In genomic region chr22:23753371-23753770, GRCh38 we compare ENCODE assay signal across 21 cellular contexts. TPM values are rescaled to one million over a fixed set of nuclear protein-coding genes. Genes with fewer than 3 reads are reported as not detected.
DNase-seq lines count a peak whose midpoint lies in the region; ATAC-seq, FAIRE-seq and TF ChIP-seq lines count a peak whose summit lies in the region.
"Had no signal": no experiment of that assay in that cellular context is flagged by ENCODE, and none has a peak within 500 bp of the region (broad histone marks: within the 10 kb centered on the region; RNA-seq: fewer than 3 reads in every experiment).

No MANE protein-coding gene starts in this region.

- CTCF ChIA-PET in activated B cell treated with CpG ODN at 0.5 μM for 24 hours (lab: Charles Lee), result interaction anchor here (1.1 kb wide), 1 partner anchor 96 kb away, joined by 3 read pairs; no protein-coding TSS in a partner anchor

- TF ChIP-seq POLR2A in lower leg skin (IDR thresholded peaks at IDR 0.05), result no peak
- no peak for TF ChIP-seq POLR2A in H54 (IDR thresholded peaks at IDR 0.05; ENCODE audit: low read depth, low read length)

- peak overlapping the region; percentile 95 for H3K27ac Mint-ChIP-seq in activated B cell treated with CpG ODN at 0.5 μM for 24 hours
- peak overlapping the region; percentile 95 for H3K27ac Mint-ChIP-seq in stimulated activated memory B cell treated with anti-CD40 and anti-IgM and Interleukin-4, amounts not matched to agents 10 μg/mL and 1 μg/mL and 100 μg/mL, for 72 hours

- H3K4me3 ChIP-seq in lower leg skin (ENCODE audit: low read depth, poor library complexity, severe bottlenecking), result no peak overlapping the region
- H3K4me3 ChIP-seq: ascending aorta, SK-N-MC, thyroid gland had no signal

- H3K36me3 Mint-ChIP-seq in activated B cell treated with CpG ODN at 0.5 μM for 24 hours (ENCODE audit: low read depth), result no peaks in the 10 kb centered on the region
- H3K36me3 Mint-ChIP-seq in stimulated activated memory B cell treated with anti-CD40 and anti-IgM and Interleukin-4, amounts not matched to agents 10 μg/mL and 1 μg/mL and 100 μg/mL, for 72 hours, result no peaks in the 10 kb centered on the region

- ATAC-seq in activated B cell treated with CpG ODN at 0.5 μM for 24 hours (ENCODE audit: low read depth), result no peak
- ATAC-seq in stimulated activated memory B cell treated with anti-CD40 and anti-IgM and Interleukin-4, amounts not matched to agents 10 μg/mL and 1 μg/mL and 100 μg/mL, for 72 hours, result no peak
- ATAC-seq: PC-3 had no signal

- no peak for DNase-seq in activated B cell treated with CpG ODN at 0.5 μM for 24 hours
- no peak for DNase-seq in lower leg skin (ENCODE audit: low spot score in 2 of 2)
- DNase-seq in H54 (ENCODE audit: insufficient read length, low spot score), result no peak
- DNase-seq: activated CD8-positive, alpha-beta memory T cell treated with anti-CD3 and anti-CD28 coated beads, Interleukin-2, amount 50 U/mL, for 48 hours; DMS153; hippocampal formation; kidney; NCI-H1048; NCI-H2081 treated with DMSO at 0.1 percent for 48 hours; NCI-H526; occipital lobe; PC-3; stimulated activated CD4-positive, alpha-beta T cell treated with anti-CD3 and anti-CD28 coated beads, Interleukin-4, amount 100 ng/mL, for 1 hour; stimulated activated CD8-positive, alpha-beta memory T cell treated with anti-CD3 and anti-CD28 coated beads, Interleukin-4, amount 100 ng/mL, for 48 hours; thyroid gland had no signal

- H3K4me3 Mint-ChIP-seq in activated B cell treated with CpG ODN at 0.5 μM for 24 hours, result peak overlapping the region; percentile 87
- peak overlapping the region; percentile 91 for H3K4me3 Mint-ChIP-seq in stimulated activated memory B cell treated with anti-CD40 and anti-IgM and Interleukin-4, amounts not matched to agents 10 μg/mL and 1 μg/mL and 100 μg/mL, for 72 hours

- WGBS in lower leg skin, 2 donors, result 79 to 80% methylated on average over 2 of the region's 2 CpGs

- FAIRE-seq in H54 (lab: Jason Lieb, UNC), result no peak
- FAIRE-seq: endometrium, kidney had no signal

- no peaks in the 10 kb centered on the region for H3K9me3 Mint-ChIP-seq in activated B cell treated with CpG ODN at 0.5 μM for 24 hours
- H3K9me3 Mint-ChIP-seq in stimulated activated memory B cell treated with anti-CD40 and anti-IgM and Interleukin-4, amounts not matched to agents 10 μg/mL and 1 μg/mL and 100 μg/mL, for 72 hours, result no peaks in the 10 kb centered on the region

- H3K4me1 Mint-ChIP-seq in activated B cell treated with CpG ODN at 0.5 μM for 24 hours, result peaks cover 69% of the 10 kb centered on the region
- H3K4me1 Mint-ChIP-seq in stimulated activated memory B cell treated with anti-CD40 and anti-IgM and Interleukin-4, amounts not matched to agents 10 μg/mL and 1 μg/mL and 100 μg/mL, for 72 hours, result peaks cover 74% of the 10 kb centered on the region

- TF ChIP-seq CTCF in GM12873 (IDR thresholded peaks at IDR 0.05; ENCODE audit: insufficient read depth, low read depth, low read length, missing control alignments), result peak; percentile 11
- TF ChIP-seq CTCF in activated B cell treated with CpG ODN at 0.5 μM for 24 hours (IDR thresholded peaks at IDR 0.05), result no peak
- no peak for TF ChIP-seq CTCF in lower leg skin (IDR thresholded peaks at IDR 0.05)

- POLR2A ChIA-PET in activated B cell treated with CpG ODN at 0.5 μM for 24 hours (lab: Charles Lee), result interaction anchor here (0.7 to 10.8 kb wide), 7 partner anchors 15 to 1586 kb away, joined by 4 to 229 read pairs (median 19); partner anchors contain the start of genes C22orf15, CHCHD10, DERL3 and MMP11

- no peaks in the 10 kb centered on the region for H3K27me3 Mint-ChIP-seq in activated B cell treated with CpG ODN at 0.5 μM for 24 hours
- H3K27me3 Mint-ChIP-seq in stimulated activated memory B cell treated with anti-CD40 and anti-IgM and Interleukin-4, amounts not matched to agents 10 μg/mL and 1 μg/mL and 100 μg/mL, for 72 hours, result no peaks in the 10 kb centered on the region

- intact Hi-C loops in activated B cell treated with CpG ODN at 0.5 μM for 24 hours (cut with micrococcal nuclease) (loop anchor here (10.0 kb wide), 1 partner anchor 681 kb away; no protein-coding TSS in a partner anchor), lower leg skin (cut with DNase I; ENCODE audit: low total_unique reads) (no loop called here)

RNA-seq across cellular contexts. Expression of gene VPREB3, which starts 0.9 kb away (rescaled TPM):
- total RNA-seq in activated B cell treated with CpG ODN at 0.5 μM for 24 hours (15.0 and 15.9 TPM in 2 replicates), lower leg skin (not detected)
- total RNA-seq: ascending aorta, mesenteric fat pad, occipital lobe, thyroid gland had no signal

RNA-seq across cellular contexts. Expression of gene ZNF70, which starts 2.5 kb away (rescaled TPM):
- total RNA-seq in activated B cell treated with CpG ODN at 0.5 μM for 24 hours, result 4.0 and 4.9 TPM in 2 replicates
- 1 to 10 TPM in 3 of 4 donors, under 1 TPM in 1; 0.63 to 3.2 (median 2.0) TPM for total RNA-seq in lower leg skin

RNA-seq across cellular contexts. Expression of gene C22orf15, which starts 9.4 kb away (rescaled TPM):
- 0.31 and 0.37 TPM in 2 replicates for total RNA-seq in activated B cell treated with CpG ODN at 0.5 μM for 24 hours
- total RNA-seq in lower leg skin, result not detected
- total RNA-seq: ascending aorta, kidney, mesenteric fat pad, occipital lobe, PC-3, thyroid gland had no signal

RNA-seq across cellular contexts. Expression of gene CHCHD10, which starts 14.4 kb away (rescaled TPM):
- total RNA-seq in activated B cell treated with CpG ODN at 0.5 μM for 24 hours (63.4 and 68.8 TPM in 2 replicates), lower leg skin (10 to 100 TPM in 2 of 4 donors, 1 to 10 TPM in 2; 3.8 to 28.3 (median 11.4) TPM)

RNA-seq across cellular contexts. Expression of gene MMP11, which starts 19.3 kb away (rescaled TPM):
- 3.6 TPM in 2 replicates for total RNA-seq in activated B cell treated with CpG ODN at 0.5 μM for 24 hours
- total RNA-seq in lower leg skin, result 1 to 10 TPM in 3 of 4 donors, under 1 TPM in 1; 0.51 to 2.7 (median 1.9) TPM

Comparison
In these comparisons a context has a peak if more than half of its experiments do, and no peak if none do; other contexts are left out.
1. RNA of gene VPREB3, which starts 0.9 kb away (total RNA-seq): 15.0 to 15.9 TPM in activated B cell treated with CpG ODN at 0.5 μM for 24 hours; not detected in lower leg skin; every median in the first group is over 10 times any median in the second.